Comparison of ENCODE assay signal across 13 cellular contexts in genomic region chr12:114869091-114869834, GRCh38.
DNase-seq lines count a peak whose midpoint lies in the region; ATAC-seq and TF ChIP-seq lines count a peak whose summit lies in the region.
"Had no signal": no experiment of that assay in that cellular context is flagged by ENCODE, and none has a peak within 500 bp of the region (broad histone marks: within the 10 kb centered on the region; RNA-seq: fewer than 3 reads in every experiment).

No MANE protein-coding gene starts in this region.

- H3K27ac ChIP-seq in mesenchymal stem cell (ENCODE audit: low read length, poor library complexity, severe bottlenecking) (no peak overlapping the region), upper lobe of right lung (no peak overlapping the region), Peyer's patch (no peak overlapping the region)
- H3K27ac ChIP-seq: adrenal gland had no signal

- H3K36me3 ChIP-seq in mesenchymal stem cell (ENCODE audit: control insufficient read depth in 1 of 2, insufficient read depth in 2 of 2, low read depth in 1 of 2, low read length in 2 of 2) (no peaks in the 10 kb centered on the region), upper lobe of right lung (no peaks in the 10 kb centered on the region), Peyer's patch (no peaks in the 10 kb centered on the region)
- H3K36me3 ChIP-seq: adrenal gland had no signal

- peaks cover 3 to 9% (median 4%) of the 10 kb centered on the region in 3 donors for H3K9me3 Mint-ChIP-seq in T-cell

- peak overlapping the region in 1 of 2 experiments; percentile 15 for H3K4me3 ChIP-seq in mesenchymal stem cell (ENCODE audit: insufficient read depth in 1 of 2, low read depth in 1 of 2, low read length in 2 of 2)
- no peak overlapping the region for H3K4me3 ChIP-seq in upper lobe of right lung
- no peak overlapping the region for H3K4me3 ChIP-seq in Peyer's patch
- H3K4me3 ChIP-seq: adrenal gland had no signal

- CTCF ChIA-PET in T-cell (lab: Charles Lee), result no interaction called here

- peak overlapping the region in 1 of 2 experiments; percentile 25 for H2BK12ac ChIP-seq in mesenchymal stem cell (ENCODE audit: low read length in 2 of 2)

- no peak overlapping the region for H2AFZ ChIP-seq in mesenchymal stem cell (ENCODE audit: low read depth, low read length)

- H3K4me1 Mint-ChIP-seq in T-cell, result no peaks in the 10 kb centered on the region

- H3K23ac ChIP-seq in mesenchymal stem cell (ENCODE audit: low read length in 2 of 2), result no peak overlapping the region

- no peak overlapping the region for H3K4me2 ChIP-seq in mesenchymal stem cell (ENCODE audit: low read length, poor library complexity, severe bottlenecking)

- H3K14ac ChIP-seq in mesenchymal stem cell (ENCODE audit: low read length in 2 of 2), result peak overlapping the region in 1 of 2 experiments; percentile 29

- no peak overlapping the region for H4K8ac ChIP-seq in mesenchymal stem cell (ENCODE audit: low read length)

- H3K79me1 ChIP-seq in mesenchymal stem cell (replicated peaks; ENCODE audit: low read length, poor library complexity, severe bottlenecking), result no peaks in the 10 kb centered on the region

- no peak overlapping the region for H3K27ac Mint-ChIP-seq in T-cell

- intact Hi-C loops in upper lobe of right lung (cut with DNase I), result no loop called here

- H3K4me1 ChIP-seq in mesenchymal stem cell (ENCODE audit: control insufficient read depth, insufficient read depth, low read depth, low read length) (no peaks in the 10 kb centered on the region), upper lobe of right lung (no peaks in the 10 kb centered on the region), Peyer's patch (no peaks in the 10 kb centered on the region)

- WGBS in mesenchymal stem cell, result 63% methylated on average over 12 of the region's 12 CpGs

- POLR2A ChIA-PET in T-cell (lab: Charles Lee), result interaction anchor here in 1 of 2 donors (0.7 kb wide), 1 partner anchor 256 kb away, joined by 5 read pairs; no protein-coding TSS in a partner anchor

- H2BK120ac ChIP-seq in mesenchymal stem cell (ENCODE audit: low read depth, low read length), result no peak overlapping the region

- H3K9me3 ChIP-seq in mesenchymal stem cell (ENCODE audit: control insufficient read depth, low read length) (peaks cover 3% of the 10 kb centered on the region), upper lobe of right lung (no peaks in the 10 kb centered on the region), Peyer's patch (no peaks in the 10 kb centered on the region)
- H3K9me3 ChIP-seq: adrenal gland had no signal

- no peaks in the 10 kb centered on the region for H3K27me3 ChIP-seq in mesenchymal stem cell (ENCODE audit: control insufficient read depth in 1 of 2, insufficient read depth in 1 of 2, low read length in 2 of 2)
- no peaks in the 10 kb centered on the region for H3K27me3 ChIP-seq in upper lobe of right lung
- no peaks in the 10 kb centered on the region for H3K27me3 ChIP-seq in Peyer's patch
- H3K27me3 ChIP-seq: adrenal gland had no signal

- peak overlapping the region in 1 of 2 experiments; percentile 75 for H3K18ac ChIP-seq in mesenchymal stem cell (ENCODE audit: low read depth in 1 of 2, low read length in 2 of 2)

- no peak overlapping the region for H3K4me3 Mint-ChIP-seq in T-cell

- H3K36me3 Mint-ChIP-seq in T-cell, result no peaks in the 10 kb centered on the region

- no peak for TF ChIP-seq POLR2A in Peyer's patch (IDR thresholded peaks at IDR 0.05)

- no peak overlapping the region for H2BK15ac ChIP-seq in mesenchymal stem cell (ENCODE audit: low read depth, poor library complexity, severe bottlenecking)

- ATAC-seq in SK-N-SH treated with all-trans-retinoic acid at 6 μM for 48 hours (peak; percentile 95), T-cell (replicated peaks in 1 of 4) (no peak), upper lobe of right lung (no peak)

- DNase-seq in DMS153 (lab: John Stamatoyannopoulos, UW), result peak; percentile 86
- peak; percentile 16 for DNase-seq in HT-29 (ENCODE audit: low spot score)
- peak; percentile 35 for DNase-seq in mesenchymal stem cell
- no peak for DNase-seq in T-cell
- no peak for DNase-seq in upper lobe of right lung
- no peak for DNase-seq in 8988T
- DNase-seq in Peyer's patch, result no peak
- DNase-seq: adrenal gland, kidney glomerular epithelial cell, NCI-H2227 treated with DMSO at 0.1 percent for 48 hours, Right ventricle myocardium superior, substantia nigra had no signal

- no peak overlapping the region for H2BK5ac ChIP-seq in mesenchymal stem cell (ENCODE audit: low read depth, low read length, poor library complexity, severe bottlenecking)

- peak overlapping the region; percentile 49 for H3K9ac ChIP-seq in mesenchymal stem cell (ENCODE audit: low read length)

- H4K91ac ChIP-seq in mesenchymal stem cell (ENCODE audit: low read length), result no peak overlapping the region

- no peaks in the 10 kb centered on the region for H3K27me3 Mint-ChIP-seq in T-cell

- no peak overlapping the region for H2AK5ac ChIP-seq in mesenchymal stem cell (ENCODE audit: low read length, severe bottlenecking)

- peak overlapping the region; percentile 27 to 56 for H3K4ac ChIP-seq in mesenchymal stem cell (ENCODE audit: low read depth in 1 of 2, low read length in 2 of 2)

- TF ChIP-seq CTCF in upper lobe of right lung (IDR thresholded peaks at IDR 0.05) (no peak), Peyer's patch (IDR thresholded peaks at IDR 0.05) (no peak)

TF ChIP-seq in SK-N-SH treated with all-trans-retinoic acid at 6 μM for 48 hours, 23 proteins besides CTCF, POLR2A, EP300 and RAD21 (continues in another document):
- TF ChIP-seq CSDC2 (CRISPR knock-in tag; IDR thresholded peaks at IDR 0.05) (no peak), CSRNP3 (CRISPR knock-in tag; IDR thresholded peaks at IDR 0.05) (no peak), RARB (CRISPR knock-in tag; IDR thresholded peaks at IDR 0.05) (no peak), ZNF70 (CRISPR knock-in tag; IDR thresholded peaks at IDR 0.05) (no peak), TOX (CRISPR knock-in tag; IDR thresholded peaks at IDR 0.05; ENCODE audit: borderline replicate concordance) (no peak), TCF4 (CRISPR knock-in tag; IDR thresholded peaks at IDR 0.05; ENCODE audit: borderline replicate concordance) (peak; percentile 79), GLIS3 (CRISPR knock-in tag; IDR thresholded peaks at IDR 0.05) (no peak), SNAI2 (CRISPR knock-in tag; IDR thresholded peaks at IDR 0.05) (no peak), BACH2 (CRISPR knock-in tag; IDR thresholded peaks at IDR 0.05; ENCODE audit: borderline replicate concordance) (no peak), POU6F1 (CRISPR knock-in tag; IDR thresholded peaks at IDR 0.05; ENCODE audit: borderline replicate concordance, low read depth) (no peak), CREB5 (CRISPR knock-in tag; IDR thresholded peaks at IDR 0.05; ENCODE audit: low read depth) (no peak)

Comparison
In these comparisons a context has a peak if more than half of its experiments do, and no peak if none do; other contexts are left out.
1. DNase-seq: peak in DMS153 (single experiment), HT-29 (single experiment) and mesenchymal stem cell (single experiment); none in T-cell (0 of 34), upper lobe of right lung (single experiment), 8988T (single experiment) and Peyer's patch (0 of 3).